In the genomic region with DNA sequence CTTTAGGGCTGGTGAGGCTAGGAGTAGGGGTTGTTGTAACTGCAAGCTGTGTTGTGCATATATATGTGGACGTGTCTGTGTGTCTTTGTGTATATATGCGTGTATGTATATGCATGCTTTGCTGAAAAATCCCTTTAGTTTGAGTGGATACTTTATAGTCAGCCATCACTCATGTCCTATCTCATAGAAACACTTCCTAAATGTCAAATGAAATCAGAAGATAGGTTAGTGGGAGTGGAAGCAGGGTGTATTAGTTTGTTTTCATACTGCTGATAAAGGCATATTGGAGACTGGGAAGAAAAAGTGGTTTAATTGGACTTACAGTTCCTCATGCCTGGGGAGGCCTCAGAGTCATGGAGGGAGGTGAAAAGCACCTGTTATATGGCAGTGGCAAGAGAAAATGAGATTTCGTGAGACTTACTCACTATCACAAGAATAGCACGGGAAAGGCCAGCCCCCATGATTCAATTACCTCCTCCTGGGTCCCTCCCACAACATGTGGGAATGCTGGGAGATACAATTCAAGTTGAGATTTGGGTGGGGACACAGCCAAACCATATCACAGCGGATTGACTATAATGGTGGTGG, we compare ENCODE assay signal across 20 cellular contexts.
DNase-seq lines count a peak whose midpoint lies in the region; TF ChIP-seq lines count a peak whose summit lies in the region.
"Had no signal": no experiment of that assay in that cellular context is flagged by ENCODE, and none has a peak within 500 bp of the region (broad histone marks: within the 10 kb centered on the region; RNA-seq: fewer than 3 reads in every experiment).

No MANE protein-coding gene starts in this region.

- H3K4me3 Mint-ChIP-seq in activated naive CD4-positive, alpha-beta T cell treated with anti-CD3 and anti-CD28 coated beads, Interleukin-2, amount 50 U/mL, for 24 hours = no peak overlapping the region
- no peak overlapping the region for H3K4me3 Mint-ChIP-seq in activated T-helper 1 cell treated with anti-CD3 and anti-CD28 coated beads, Interleukin-12 subunit alpha, Interleukin-12 subunit beta, Interleukin-2, Interleukin-4 antibody, amounts not matched to agents 30 ng/mL and 10 ng/mL and 1 ng/mL, durations not matched to agents 14 hours and 24 hours and 36 hours
- H3K4me3 Mint-ChIP-seq: CD4-positive, CD25-positive, alpha-beta regulatory T cell; H9 had no signal

- TF ChIP-seq POLR2A in ovary (IDR thresholded peaks at IDR 0.05) = no peak

- peaks cover 49% of the 10 kb centered on the region for H3K4me1 Mint-ChIP-seq in activated naive CD4-positive, alpha-beta T cell treated with anti-CD3 and anti-CD28 coated beads, Interleukin-2, amount 50 U/mL, for 24 hours
- H3K4me1 Mint-ChIP-seq in activated T-helper 1 cell treated with anti-CD3 and anti-CD28 coated beads, Interleukin-12 subunit alpha, Interleukin-12 subunit beta, Interleukin-2, Interleukin-4 antibody, amounts not matched to agents 30 ng/mL and 10 ng/mL and 1 ng/mL, durations not matched to agents 14 hours and 24 hours and 36 hours (ENCODE audit: low read depth) = peaks cover 37% of the 10 kb centered on the region

- H3K4me1 ChIP-seq in parathyroid adenoma (peaks cover 33% of the 10 kb centered on the region), ovary (ENCODE audit: insufficient read depth) (no peaks in the 10 kb centered on the region)

- H3K4me2 ChIP-seq in parathyroid adenoma (ENCODE audit: low read length) = no peak overlapping the region
- H3K4me2 ChIP-seq: KMS-11, PC-9 had no signal

- peak overlapping the region; percentile 19 for H3K27ac Mint-ChIP-seq in activated naive CD4-positive, alpha-beta T cell treated with anti-CD3 and anti-CD28 coated beads, Interleukin-2, amount 50 U/mL, for 24 hours
- H3K27ac Mint-ChIP-seq in activated T-helper 1 cell treated with anti-CD3 and anti-CD28 coated beads, Interleukin-12 subunit alpha, Interleukin-12 subunit beta, Interleukin-2, Interleukin-4 antibody, amounts not matched to agents 30 ng/mL and 10 ng/mL and 1 ng/mL, durations not matched to agents 14 hours and 24 hours and 36 hours = peak overlapping the region; percentile 19

- H3K27me3 Mint-ChIP-seq in activated naive CD4-positive, alpha-beta T cell treated with anti-CD3 and anti-CD28 coated beads, Interleukin-2, amount 50 U/mL, for 24 hours = no peaks in the 10 kb centered on the region
- peaks cover 2% of the 10 kb centered on the region for H3K27me3 Mint-ChIP-seq in activated T-helper 1 cell treated with anti-CD3 and anti-CD28 coated beads, Interleukin-12 subunit alpha, Interleukin-12 subunit beta, Interleukin-2, Interleukin-4 antibody, amounts not matched to agents 30 ng/mL and 10 ng/mL and 1 ng/mL, durations not matched to agents 14 hours and 24 hours and 36 hours (ENCODE audit: insufficient read depth)
- H3K27me3 Mint-ChIP-seq: CD4-positive, CD25-positive, alpha-beta regulatory T cell had no signal

- H3K4me3 ChIP-seq in parathyroid adenoma (ENCODE audit: low read depth, low read length) (no peak overlapping the region), ovary (no peak overlapping the region)
- H3K4me3 ChIP-seq: PC-9 had no signal

- H3K79me2 ChIP-seq in parathyroid adenoma = peaks cover 21% of the 10 kb centered on the region

- H3K27ac ChIP-seq in parathyroid adenoma = peak overlapping the region; percentile 47
- H3K27ac ChIP-seq in ovary = no peak overlapping the region
- H3K27ac ChIP-seq: KMS-11, PC-9, RWPE1 had no signal

- H3K36me3 ChIP-seq in parathyroid adenoma (ENCODE audit: control insufficient read depth, insufficient read depth, low read length) (no peaks in the 10 kb centered on the region), ovary (no peaks in the 10 kb centered on the region)

- no peak for TF ChIP-seq EP300 in ovary (IDR thresholded peaks at IDR 0.05)

- no peak overlapping the region for H3K9ac ChIP-seq in parathyroid adenoma
- H3K9ac ChIP-seq: KMS-11 had no signal

- TF ChIP-seq CTCF in parathyroid adenoma (IDR thresholded peaks at IDR 0.05) (no peak), ovary (IDR thresholded peaks at IDR 0.05) (no peak)

- no peak overlapping the region for H2AFZ ChIP-seq in parathyroid adenoma
- H2AFZ ChIP-seq: PC-9 had no signal

- no peak for DNase-seq in activated naive CD4-positive, alpha-beta T cell (lab: John Stamatoyannopoulos, UW)
- no peak for DNase-seq in activated T-helper 1 cell treated with anti-CD3 and anti-CD28 coated beads, Interleukin-12 subunit alpha, Interleukin-12 subunit beta, Interleukin-2, Interleukin-4 antibody, amounts not matched to agents 30 ng/mL and 10 ng/mL and 1 ng/mL, durations not matched to agents 14 hours and 24 hours and 36 hours (ENCODE audit: low spot score)
- no peak for DNase-seq in ovary
- DNase-seq in NOMO-1 treated with dmso at 0.1 percent for 144 hours (lab: John Stamatoyannopoulos, UW; ENCODE audit: unreplicated experiment) = no peak
- DNase-seq in islet precursor cell = no peak
- DNase-seq: BE2C; CD4-positive, CD25-positive, alpha-beta regulatory T cell; DMS153; GDM1; H9; MV-4-11; NCI-H187; NCI-H2227 treated with DMSO at 0.1 percent for 48 hours; NCI-H510A treated with DMSO at 0.1 percent for 48 hours; NCI-H774; PC-9 had no signal

- intact Hi-C loops in activated T-helper 1 cell treated with anti-CD3 and anti-CD28 coated beads, Interleukin-12 subunit alpha, Interleukin-12 subunit beta, Interleukin-2, Interleukin-4 antibody, amounts not matched to agents 30 ng/mL and 10 ng/mL and 1 ng/mL, durations not matched to agents 14 hours and 24 hours and 36 hours (cut with micrococcal nuclease) = no loop called here
- intact Hi-C loops in ovary (cut with DNase I) = loop anchor here in 1 of 4 donors (10.0 kb wide), 1 partner anchor 62 kb away; no protein-coding TSS in a partner anchor

- H3K9me3 ChIP-seq in parathyroid adenoma (ENCODE audit: control insufficient read depth, low read length) (no peaks in the 10 kb centered on the region), ovary (no peaks in the 10 kb centered on the region)
- H3K9me3 ChIP-seq: BE2C had no signal

- H3K27me3 ChIP-seq in parathyroid adenoma (ENCODE audit: control insufficient read depth, insufficient read depth, low read length) = no peaks in the 10 kb centered on the region
- H3K27me3 ChIP-seq in ovary = no peaks in the 10 kb centered on the region
- H3K27me3 ChIP-seq: BE2C had no signal

- no peaks in the 10 kb centered on the region for H3K9me3 Mint-ChIP-seq in activated naive CD4-positive, alpha-beta T cell treated with anti-CD3 and anti-CD28 coated beads, Interleukin-2, amount 50 U/mL, for 24 hours
- no peaks in the 10 kb centered on the region for H3K9me3 Mint-ChIP-seq in activated T-helper 1 cell treated with anti-CD3 and anti-CD28 coated beads, Interleukin-12 subunit alpha, Interleukin-12 subunit beta, Interleukin-2, Interleukin-4 antibody, amounts not matched to agents 30 ng/mL and 10 ng/mL and 1 ng/mL, durations not matched to agents 14 hours and 24 hours and 36 hours
- H3K9me3 Mint-ChIP-seq: H9 had no signal

- peaks cover 12% of the 10 kb centered on the region for H3K36me3 Mint-ChIP-seq in activated naive CD4-positive, alpha-beta T cell treated with anti-CD3 and anti-CD28 coated beads, Interleukin-2, amount 50 U/mL, for 24 hours
- H3K36me3 Mint-ChIP-seq in activated T-helper 1 cell treated with anti-CD3 and anti-CD28 coated beads, Interleukin-12 subunit alpha, Interleukin-12 subunit beta, Interleukin-2, Interleukin-4 antibody, amounts not matched to agents 30 ng/mL and 10 ng/mL and 1 ng/mL, durations not matched to agents 14 hours and 24 hours and 36 hours (ENCODE audit: low read depth) = peaks cover 21% of the 10 kb centered on the region

- 93 to 95% (median 93%) methylated on average over 5 of the region's 5 CpGs for WGBS in ovary, 3 donors
